In genomic region chr12:54701940-54702592, GRCh38 we compare ENCODE assay signal across 8 cellular contexts. TPM values are rescaled to one million over a fixed set of nuclear protein-coding genes. Genes with fewer than 3 reads are reported as not detected.
DNase-seq lines count a peak whose midpoint lies in the region; ATAC-seq and TF ChIP-seq lines count a peak whose summit lies in the region.

No MANE protein-coding gene starts in this region.

- peak; percentile 46 for DNase-seq in NCI-H2171 treated with DMSO at 0.1 percent for 48 hours (lab: John Stamatoyannopoulos, UW)
- no peak for DNase-seq in NCI-H2171 (lab: John Stamatoyannopoulos, UW)
- peak; percentile 4 for DNase-seq in NCI-H526 treated with DMSO at 0.1 percent for 48 hours (lab: John Stamatoyannopoulos, UW)
- no peak for DNase-seq in left lung
- no peak for DNase-seq in cerebellar nuclear complex (lab: John Stamatoyannopoulos, UW)
- no peak for DNase-seq in aorta

- POLR2A ChIA-PET in HEK293 (lab: Yijun Ruan, JAX) = no interaction called here

- TF ChIP-seq CTCF in HEK293 (tag by site-specific recombination; IDR thresholded peaks at IDR 0.05) (no peak), brain (conservative IDR thresholded peaks at IDR 0.05) (peak; percentile 72 to 79), left lung (IDR thresholded peaks at IDR 0.05) (peak; percentile 45 to 46)

- no peaks in the 10 kb centered on the region for H3K4me1 ChIP-seq in HEK293 (ENCODE audit: control insufficient read depth, insufficient read depth, low read length)
- no peaks in the 10 kb centered on the region for H3K4me1 ChIP-seq in left lung
- H3K4me1 ChIP-seq in aorta (ENCODE audit: control insufficient read depth in 1 of 2, insufficient read depth in 2 of 2, low read length in 2 of 2) = no peaks in the 10 kb centered on the region

- no peak overlapping the region for H3K4me3 ChIP-seq in HEK293 (ENCODE audit: low read depth, low read length)
- no peak overlapping the region for H3K4me3 ChIP-seq in left lung
- H3K4me3 ChIP-seq in aorta (ENCODE audit: low read length in 2 of 2) = no peak overlapping the region

- no peaks in the 10 kb centered on the region for H3K36me3 Mint-ChIP-seq in brain

- WGBS in aorta, 2 donors = 25 to 32% methylated on average over 2 of the region's 2 CpGs

- no peaks in the 10 kb centered on the region for H3K27me3 ChIP-seq in left lung
- no peaks in the 10 kb centered on the region for H3K27me3 ChIP-seq in aorta (ENCODE audit: control insufficient read depth in 1 of 2, insufficient read depth in 2 of 2, low read length in 1 of 2)

- H3K9me3 ChIP-seq in HEK293 (ENCODE audit: control insufficient read depth, insufficient read depth, low read depth, low read length) (no peaks in the 10 kb centered on the region), left lung (no peaks in the 10 kb centered on the region), aorta (ENCODE audit: control insufficient read depth, low read length) (no peaks in the 10 kb centered on the region)

- no peak overlapping the region for H3K27ac Mint-ChIP-seq in brain

- H3K4me3 Mint-ChIP-seq in brain = no peak overlapping the region

- no peaks in the 10 kb centered on the region for H3K27me3 Mint-ChIP-seq in brain

- no peak overlapping the region for H3K27ac ChIP-seq in HEK293 (ENCODE audit: extremely low read depth, low read depth, low read length)
- no peak overlapping the region for H3K27ac ChIP-seq in left lung
- H3K27ac ChIP-seq in aorta (ENCODE audit: low read depth in 1 of 2, low read length in 2 of 2) = no peak overlapping the region

- H3K9me3 Mint-ChIP-seq in brain = no peaks in the 10 kb centered on the region

- H3K36me3 ChIP-seq in HEK293 (ENCODE audit: control insufficient read depth in 2 of 2, insufficient read depth in 1 of 2, low read length in 2 of 2) (no peaks in the 10 kb centered on the region), left lung (no peaks in the 10 kb centered on the region), aorta (ENCODE audit: control insufficient read depth in 1 of 2, insufficient read depth in 2 of 2, low read length in 1 of 2) (no peaks in the 10 kb centered on the region)

- no peaks in the 10 kb centered on the region for H3K4me1 Mint-ChIP-seq in brain

- CTCF ChIA-PET in HEK293 (lab: Yijun Ruan, JAX) = interaction anchor here (0.6 to 4.1 kb wide), 31 partner anchors 10 to 371 kb away, joined by 3 to 41 read pairs (median 5); no protein-coding TSS in a partner anchor

- ATAC-seq in left lung (peak; percentile 87), aorta (ENCODE audit: low FRiP score) (no peak)

- intact Hi-C loops in left lung (cut with DNase I) (no loop called here), aorta (cut with DNase I) (loop anchor here in 1 of 2 donors (5.0 kb wide), 1 partner anchor 255 kb away; no protein-coding TSS in a partner anchor)

TF ChIP-seq in HEK293, 187 proteins besides CTCF, POLR2A, EP300 and RAD21:
- TF ChIP-seq ZNF530 (tag by site-specific recombination; IDR thresholded peaks at IDR 0.05; ENCODE audit: low read depth) = no peak
- peak; percentile 61; the same call in 1 of the 2 replicates for TF ChIP-seq ZNF660 (tag by site-specific recombination; IDR thresholded peaks at IDR 0.05)
- TF ChIP-seq ZNF654 (tag by site-specific recombination; IDR thresholded peaks at IDR 0.05; ENCODE audit: low read depth) = peak; percentile 85
- TF ChIP-seq ZNF2 (tag by site-specific recombination; IDR thresholded peaks at IDR 0.05) = 0 out of 2 replicates have a peak, but pooled peaks have one; percentile 56
- no peak for TF ChIP-seq ZNF621 (tag by site-specific recombination; IDR thresholded peaks at IDR 0.05)
TF ChIP-seq in HEK293: peak in this region for 3.

RNA-seq across cellular contexts. Expression of gene DCD, which starts 53.9 kb away (rescaled TPM):
- polyA plus RNA-seq in brain (ENCODE audit: insufficient read depth, low read depth, low replicate concordance) (not detected), aorta (not detected)
- total RNA-seq in left lung (not detected), aorta (not detected)

Comparison
In these comparisons a context has a peak if more than half of its experiments do, and no peak if none do; other contexts are left out.
1. DNase-seq: peak in NCI-H2171 treated with DMSO at 0.1 percent for 48 hours (single experiment) and NCI-H526 treated with DMSO at 0.1 percent for 48 hours (single experiment); none in NCI-H2171 (single experiment), left lung (0 of 2), cerebellar nuclear complex (0 of 2) and aorta (0 of 2).